Comparison of ENCODE assay signal across 9 cellular contexts in genomic region chr14:55578511-55578910, GRCh38. TPM values are rescaled to one million over a fixed set of nuclear protein-coding genes. Genes with fewer than 3 reads are reported as not detected.
A peak's percentile ranks its signal among the peaks of the same experiment; 100 is the strongest.
DNase-seq lines count a peak whose midpoint lies in the region; ATAC-seq, FAIRE-seq and TF ChIP-seq lines count a peak whose summit lies in the region.
"Had no signal": no experiment of that assay in that cellular context is flagged by ENCODE, and none has a peak within 500 bp of the region (broad histone marks: within the 10 kb centered on the region; RNA-seq: fewer than 3 reads in every experiment).

No MANE protein-coding gene starts in this region.

- no peaks in the 10 kb centered on the region for H3K27me3 ChIP-seq in ACC112 (ENCODE audit: insufficient read depth, low read length)
- H3K27me3 ChIP-seq in lower lobe of right lung (ENCODE audit: low read depth): no peaks in the 10 kb centered on the region

- DNase-seq in HTR-8/SVneo (ENCODE audit: insufficient read length, low spot score) (no peak), lower lobe of right lung (no peak), HCEC 1CT (no peak), posterior vena cava (ENCODE audit: low spot score) (no peak), GOT3 (lab: John Stamatoyannopoulos, UW) (no peak)
- no peak for DNase-seq in activated T-helper 1 cell treated with anti-CD3 and anti-CD28 coated beads, Interleukin-12 subunit alpha, Interleukin-12 subunit beta, Interleukin-2, Interleukin-4 antibody, amounts not matched to agents 30 ng/mL and 10 ng/mL and 1 ng/mL, durations not matched to agents 14 hours and 24 hours and 36 hours (ENCODE audit: low spot score)

- H2AFZ ChIP-seq in ACC112 (ENCODE audit: low read length, unreplicated experiment): peak overlapping the region; percentile 98

- H3K9me3 ChIP-seq in lower lobe of right lung: no peaks in the 10 kb centered on the region

- no peaks in the 10 kb centered on the region for H3K9me3 Mint-ChIP-seq in activated T-helper 1 cell treated with anti-CD3 and anti-CD28 coated beads, Interleukin-12 subunit alpha, Interleukin-12 subunit beta, Interleukin-2, Interleukin-4 antibody, amounts not matched to agents 30 ng/mL and 10 ng/mL and 1 ng/mL, durations not matched to agents 14 hours and 24 hours and 36 hours

- FAIRE-seq in HTR-8/SVneo (lab: Jason Lieb, UNC): peak; percentile 44

- H3K79me2 ChIP-seq in ACC112 (ENCODE audit: control insufficient read depth, insufficient read depth, low read length, unreplicated experiment): peaks cover 42% of the 10 kb centered on the region

- H3K36me3 ChIP-seq in ACC112 (ENCODE audit: insufficient read depth, low read length) (no peaks in the 10 kb centered on the region), lower lobe of right lung (no peaks in the 10 kb centered on the region)

- peaks cover 29% of the 10 kb centered on the region for H3K4me1 Mint-ChIP-seq in activated T-helper 1 cell treated with anti-CD3 and anti-CD28 coated beads, Interleukin-12 subunit alpha, Interleukin-12 subunit beta, Interleukin-2, Interleukin-4 antibody, amounts not matched to agents 30 ng/mL and 10 ng/mL and 1 ng/mL, durations not matched to agents 14 hours and 24 hours and 36 hours (ENCODE audit: low read depth)

- peak overlapping the region; percentile 93 for H3K4me3 Mint-ChIP-seq in activated T-helper 1 cell treated with anti-CD3 and anti-CD28 coated beads, Interleukin-12 subunit alpha, Interleukin-12 subunit beta, Interleukin-2, Interleukin-4 antibody, amounts not matched to agents 30 ng/mL and 10 ng/mL and 1 ng/mL, durations not matched to agents 14 hours and 24 hours and 36 hours

- H3K27ac Mint-ChIP-seq in activated T-helper 1 cell treated with anti-CD3 and anti-CD28 coated beads, Interleukin-12 subunit alpha, Interleukin-12 subunit beta, Interleukin-2, Interleukin-4 antibody, amounts not matched to agents 30 ng/mL and 10 ng/mL and 1 ng/mL, durations not matched to agents 14 hours and 24 hours and 36 hours: peak overlapping the region; percentile 2

- no peak for TF ChIP-seq CTCF in lower lobe of right lung (IDR thresholded peaks at IDR 0.05)

- H3K4me1 ChIP-seq in ACC112 (ENCODE audit: control insufficient read depth, insufficient read depth, low read length, unreplicated experiment) (peaks cover 21% of the 10 kb centered on the region), lower lobe of right lung (peaks cover 32% of the 10 kb centered on the region)

- no peaks in the 10 kb centered on the region for H3K27me3 Mint-ChIP-seq in activated T-helper 1 cell treated with anti-CD3 and anti-CD28 coated beads, Interleukin-12 subunit alpha, Interleukin-12 subunit beta, Interleukin-2, Interleukin-4 antibody, amounts not matched to agents 30 ng/mL and 10 ng/mL and 1 ng/mL, durations not matched to agents 14 hours and 24 hours and 36 hours (ENCODE audit: insufficient read depth)

- H3K27ac ChIP-seq in ACC112 (ENCODE audit: low read depth, low read length) (peak overlapping the region; percentile 70; the same call in 1 of the 2 replicates), lower lobe of right lung (no peak overlapping the region)
- H3K27ac ChIP-seq: KMS-11 had no signal

- ATAC-seq in lower lobe of right lung (no peak), GM18909 (IDR thresholded peaks at IDR 0.05; ENCODE audit: poor library complexity, unreplicated experiment) (no peak)

- H3K4me3 ChIP-seq in ACC112 (ENCODE audit: low read depth, low read length): peak overlapping the region; percentile 95
- peak overlapping the region; percentile 94 for H3K4me3 ChIP-seq in lower lobe of right lung

- peaks cover 4% of the 10 kb centered on the region for H3K36me3 Mint-ChIP-seq in activated T-helper 1 cell treated with anti-CD3 and anti-CD28 coated beads, Interleukin-12 subunit alpha, Interleukin-12 subunit beta, Interleukin-2, Interleukin-4 antibody, amounts not matched to agents 30 ng/mL and 10 ng/mL and 1 ng/mL, durations not matched to agents 14 hours and 24 hours and 36 hours (ENCODE audit: low read depth)

- intact Hi-C loops in activated T-helper 1 cell treated with anti-CD3 and anti-CD28 coated beads, Interleukin-12 subunit alpha, Interleukin-12 subunit beta, Interleukin-2, Interleukin-4 antibody, amounts not matched to agents 30 ng/mL and 10 ng/mL and 1 ng/mL, durations not matched to agents 14 hours and 24 hours and 36 hours (cut with micrococcal nuclease): loop anchor here (2.0 kb wide), 1 partner anchor 1812 kb away; the partner anchor contains the start of gene NAA30
- intact Hi-C loops in lower lobe of right lung (cut with DNase I): no loop called here
- intact Hi-C loops in posterior vena cava (cut with DNase I): no loop called here

RNA-seq across cellular contexts. Expression of gene KTN1, which starts 1.5 kb away (rescaled TPM):
- total RNA-seq in activated T-helper 1 cell treated with anti-CD3 and anti-CD28 coated beads, Interleukin-12 subunit alpha, Interleukin-12 subunit beta, Interleukin-2, Interleukin-4 antibody, amounts not matched to agents 30 ng/mL and 10 ng/mL and 1 ng/mL, durations not matched to agents 14 hours and 24 hours and 36 hours: 123 and 135 TPM in 2 replicates
- total RNA-seq in lower lobe of right lung (164 TPM), posterior vena cava (100 to 1,000 TPM; 177 to 272 TPM)
